In genomic region chr4:128162434-128162833, GRCh38 we compare ENCODE assay signal across 21 cellular contexts.
DNase-seq lines count a peak whose midpoint lies in the region; ATAC-seq and TF ChIP-seq lines count a peak whose summit lies in the region.
"Had no signal": no experiment of that assay in that cellular context is flagged by ENCODE, and none has a peak within 500 bp of the region (broad histone marks: within the 10 kb centered on the region; RNA-seq: fewer than 3 reads in every experiment).

No MANE protein-coding gene starts in this region.

- H3K23ac ChIP-seq in IMR-90 (ENCODE audit: low read depth, low read length): no peak overlapping the region

- H3K36me3 ChIP-seq in IMR-90 (ENCODE audit: control insufficient read depth, insufficient read depth, low read length): no peaks in the 10 kb centered on the region
- H3K36me3 ChIP-seq: right lobe of liver, SJCRH30, stomach, upper lobe of right lung had no signal

- CTCF ChIA-PET in Calu3 (lab: Charles Lee): interaction anchor here (0.5 kb wide), 1 partner anchor 1352 kb away, joined by 4 read pairs; no protein-coding TSS in a partner anchor
- CTCF ChIA-PET in IMR-90 (lab: Yijun Ruan, JAX): no interaction called here

- H3K9me1 ChIP-seq in IMR-90 (ENCODE audit: insufficient read depth, low read length): no peaks in the 10 kb centered on the region; the same call in 1 of the 2 replicates

- no peak overlapping the region for H3K14ac ChIP-seq in IMR-90 (replicated peaks; ENCODE audit: low read depth, low read length)

- H4K5ac ChIP-seq in IMR-90 (ENCODE audit: low read depth, low read length): no peak overlapping the region; the same call in 1 of the 2 replicates

- no peak overlapping the region for H3K4ac ChIP-seq in IMR-90 (ENCODE audit: low read depth, low read length)

- no peak overlapping the region for H3K18ac ChIP-seq in IMR-90 (ENCODE audit: low read depth, low read length)

- H2AFZ ChIP-seq in IMR-90 (replicated peaks; ENCODE audit: low read length, poor library complexity): no peak overlapping the region

- no peak overlapping the region for H2BK20ac ChIP-seq in IMR-90 (ENCODE audit: low read depth, low read length)

- no peaks in the 10 kb centered on the region for H3K27me3 ChIP-seq in IMR-90 (ENCODE audit: control insufficient read depth, insufficient read depth, low read length)
- H3K27me3 ChIP-seq: right lobe of liver, SJCRH30, stomach, upper lobe of right lung had no signal

- H3K27me3 Mint-ChIP-seq in Calu3 (ENCODE audit: unreplicated experiment) (no peaks in the 10 kb centered on the region), mesothelial cell of epicardium (ENCODE audit: low read depth) (no peaks in the 10 kb centered on the region)
- H3K27me3 Mint-ChIP-seq: CD4-positive, alpha-beta T cell had no signal

- H2AK9ac ChIP-seq in IMR-90 (replicated peaks; ENCODE audit: low read depth, low read length, poor library complexity): no peak overlapping the region

- peak overlapping the region; percentile 92 for H2BK5ac ChIP-seq in IMR-90 (ENCODE audit: low read depth, low read length, poor library complexity, severe bottlenecking)

- TF ChIP-seq RAD21 in IMR-90 (IDR thresholded peaks at IDR 0.05; ENCODE audit: low read length): no peak

- BruUV-seq in Calu3 (replicated peaks; lab: Mats Ljungman, UMichigan): no TSS peak
- BruUV-seq in IMR-90 (replicated peaks; lab: Mats Ljungman, UMichigan): no TSS peak

- no peak overlapping the region; the same call in 1 of the 2 replicates for H3K27ac ChIP-seq in IMR-90 (ENCODE audit: insufficient read depth, low read length)
- H3K27ac ChIP-seq: SJCRH30, stomach, upper lobe of right lung had no signal

- peak overlapping the region; percentile 77 for H3K27ac Mint-ChIP-seq in Calu3 (ENCODE audit: unreplicated experiment)
- H3K27ac Mint-ChIP-seq in mesothelial cell of epicardium: no peak overlapping the region
- H3K27ac Mint-ChIP-seq: CD4-positive, alpha-beta T cell had no signal

- TF ChIP-seq CTCF in Calu3 (IDR thresholded peaks at IDR 0.05; ENCODE audit: unreplicated experiment) (no peak), IMR-90 (conservative IDR thresholded peaks at IDR 0.05; ENCODE audit: low read depth, low read length) (no peak), choroid plexus epithelial cell (conservative IDR thresholded peaks at IDR 0.05; ENCODE audit: low read depth, low read length) (no peak), mesothelial cell of epicardium (IDR thresholded peaks at IDR 0.05; ENCODE audit: unreplicated experiment) (no peak)

- no peaks in the 10 kb centered on the region for H3K9me3 Mint-ChIP-seq in Calu3 (ENCODE audit: low read depth, unreplicated experiment)
- H3K9me3 Mint-ChIP-seq in mesothelial cell of epicardium: peaks cover 4% of the 10 kb centered on the region
- H3K9me3 Mint-ChIP-seq: CD4-positive, alpha-beta T cell had no signal

- H4K91ac ChIP-seq in IMR-90 (ENCODE audit: insufficient read depth, low read depth, low read length): no peak overlapping the region; the same call in 1 of the 2 replicates

- intact Hi-C loops in Calu3 (cut with micrococcal nuclease; ENCODE audit: unreplicated experiment): no loop called here
- intact Hi-C loops in IMR-90 (cut with micrococcal nuclease): no loop called here

- TF ChIP-seq POLR2A in IMR-90 (IDR thresholded peaks at IDR 0.05; ENCODE audit: low read depth, low read length): no peak

- H3K79me1 ChIP-seq in IMR-90 (ENCODE audit: low read depth in 1 of 2, low read length in 2 of 2): no peaks in the 10 kb centered on the region; a peak in 1 of 4 replicates

- POLR2A ChIA-PET in IMR-90 (lab: Charles Lee; ENCODE audit: unreplicated experiment): no interaction called here

- H3K4me1 Mint-ChIP-seq in Calu3 (ENCODE audit: low read depth, unreplicated experiment) (peaks cover 31% of the 10 kb centered on the region), mesothelial cell of epicardium (no peaks in the 10 kb centered on the region)

- H2BK15ac ChIP-seq in IMR-90 (ENCODE audit: low read depth, low read length): no peak overlapping the region

- peak overlapping the region; percentile 71; the same call in 1 of the 2 replicates for H3K56ac ChIP-seq in IMR-90 (ENCODE audit: extremely low read depth, insufficient read depth, low read length)

- H3K9me3 ChIP-seq in IMR-90 (ENCODE audit: control insufficient read depth, insufficient read depth, low read length): no peaks in the 10 kb centered on the region
- H3K9me3 ChIP-seq: right lobe of liver, SJCRH30, stomach, upper lobe of right lung had no signal

- in situ Hi-C loops in IMR-90 (cut with MboI; ENCODE audit: low sequenced_read_pairs): no loop called here

- H3K4me2 ChIP-seq in IMR-90 (ENCODE audit: low read depth, low read length): no peak overlapping the region

- peaks cover 13% of the 10 kb centered on the region for H3K4me1 ChIP-seq in IMR-90 (ENCODE audit: control insufficient read depth, insufficient read depth, low read length)
- H3K4me1 ChIP-seq: SJCRH30, upper lobe of right lung had no signal

- DNase-seq in Calu3 (no peak), IMR-90 (peak; percentile 40), choroid plexus epithelial cell (ENCODE audit: low read depth) (peak; percentile 23), iris pigment epithelial cell (ENCODE audit: low read depth) (peak; percentile 26), mesothelial cell of epicardium (ENCODE audit: low spot score in 2 of 2, unreplicated experiment in 2 of 2) (no peak), mucosa of gallbladder (ENCODE audit: low spot score) (no peak)
- DNase-seq: activated CD4-positive, alpha-beta T cell treated with anti-CD3 and anti-CD28 coated beads for 1 hour; CD4-positive, alpha-beta T cell; central memory CD4-positive, alpha-beta T cell; DMS79; effector CD8-positive, alpha-beta T cell; Karpas-422; left colon; NCI-H69; right lobe of liver; SJCRH30; stimulated activated CD4-positive, alpha-beta T cell treated with anti-CD3 and anti-CD28 coated beads, Interleukin-2, amount 100 ng/mL, for 24 hours; stomach; upper lobe of right lung had no signal

- WGBS in IMR-90 (ENCODE audit: extremely low coverage in 2 of 2, insufficient read length in 1 of 2), 2 experiments: no CpG with 5 or more reads among the region's 1 CpG

- H4K8ac ChIP-seq in IMR-90 (ENCODE audit: low read depth in 2 of 2, low read length in 2 of 2): peak overlapping the region in 1 of 2 experiments; percentile 90; a peak in 1 of 4 replicates

- H3K36me3 Mint-ChIP-seq in Calu3 (ENCODE audit: insufficient read depth, unreplicated experiment): peaks cover 4% of the 10 kb centered on the region
- H3K36me3 Mint-ChIP-seq in mesothelial cell of epicardium: peaks cover 5% of the 10 kb centered on the region

- no peak overlapping the region for H3K9ac ChIP-seq in IMR-90 (ENCODE audit: low read depth, low read length)

- ATAC-seq in IMR-90 (ENCODE audit: low read depth) (peak; percentile 6; the same call in 1 of the 2 replicates), GM21529 (IDR thresholded peaks at IDR 0.05; ENCODE audit: unreplicated experiment) (no peak), GM21786 (IDR thresholded peaks at IDR 0.05; ENCODE audit: unreplicated experiment) (no peak)
- ATAC-seq: left colon, upper lobe of right lung had no signal

- H2AK5ac ChIP-seq in IMR-90 (ENCODE audit: low read depth, low read length): no peak overlapping the region

- H4K20me1 ChIP-seq in IMR-90 (ENCODE audit: insufficient read depth, low read length): no peaks in the 10 kb centered on the region

- H3K4me3 ChIP-seq in IMR-90 (ENCODE audit: insufficient read depth, low read depth, low read length): no peak overlapping the region
- no peak overlapping the region for H3K4me3 ChIP-seq in choroid plexus epithelial cell (ENCODE audit: low read depth, low read length)
- H3K4me3 ChIP-seq: right lobe of liver, SJCRH30, stomach, upper lobe of right lung had no signal

- H3K4me3 Mint-ChIP-seq in Calu3 (ENCODE audit: low read depth, unreplicated experiment): no peak overlapping the region
- H3K4me3 Mint-ChIP-seq in mesothelial cell of epicardium: no peak overlapping the region
- H3K4me3 Mint-ChIP-seq: CD4-positive, alpha-beta T cell had no signal

- dilution Hi-C loops in IMR-90 (cut with HindIII; ENCODE audit: low sequenced_read_pairs, unreplicated experiment): no loop called here

- 0 out of 2 replicates have a peak overlapping the region, but pooled peaks have one; percentile 92 for H2BK120ac ChIP-seq in IMR-90 (ENCODE audit: low read depth, low read length)

TF ChIP-seq in IMR-90, 13 proteins besides CTCF, POLR2A, EP300 and RAD21:
- TF ChIP-seq MAFK (IDR thresholded peaks at IDR 0.05; ENCODE audit: low read depth, low read length): no peak
- no peak for TF ChIP-seq NFE2L2 (IDR thresholded peaks at IDR 0.05; ENCODE audit: low read depth, low read length)
- TF ChIP-seq MXI1 (IDR thresholded peaks at IDR 0.05; ENCODE audit: borderline replicate concordance, low read depth, low read length): no peak
- TF ChIP-seq CEBPB (IDR thresholded peaks at IDR 0.05; ENCODE audit: low read depth, low read length): no peak
- TF ChIP-seq USF2 (IDR thresholded peaks at IDR 0.05; ENCODE audit: low read depth, low read length): no peak
- no peak for TF ChIP-seq SMC3 (IDR thresholded peaks at IDR 0.05; ENCODE audit: low read depth, low read length)
- TF ChIP-seq ELK1 (IDR thresholded peaks at IDR 0.05; ENCODE audit: borderline replicate concordance, low read depth, low read length): no peak
- TF ChIP-seq RFX5 (IDR thresholded peaks at IDR 0.05; ENCODE audit: low read depth, low read length): no peak
- no peak for TF ChIP-seq FOS (IDR thresholded peaks at IDR 0.05; ENCODE audit: low read depth, low read length)
- no peak for TF ChIP-seq BHLHE40 (IDR thresholded peaks at IDR 0.05; ENCODE audit: low read depth, low read length)
- TF ChIP-seq RCOR1 (IDR thresholded peaks at IDR 0.05; ENCODE audit: insufficient replicate concordance, low read length): no peak
- TF ChIP-seq CHD1 (IDR thresholded peaks at IDR 0.05; ENCODE audit: low read depth, low read length): no peak
- TF ChIP-seq MAZ (IDR thresholded peaks at IDR 0.05; ENCODE audit: borderline replicate concordance, low read depth, low read length): no peak

Comparison
In these comparisons a context has a peak if more than half of its experiments do, and no peak if none do; other contexts are left out.
1. DNase-seq: peak in IMR-90 (single experiment), choroid plexus epithelial cell (single experiment) and iris pigment epithelial cell (single experiment); none in Calu3 (single experiment), mesothelial cell of epicardium (0 of 2) and mucosa of gallbladder (single experiment).